1 cellular context compared by ENCODE assay signal in genomic region chr19:952680-953500, GRCh38.
TF ChIP-seq lines count a peak whose summit lies in the region.

No MANE protein-coding gene starts in this region.

TF ChIP-seq in HepG2, 621 proteins besides CTCF, POLR2A, EP300 and RAD21 (continued from another document and continues in another):
- TF ChIP-seq ZNF770 (CRISPR knock-in tag; IDR thresholded peaks at IDR 0.05): no peak; the same call in 1 of the 2 replicates
- no peak for TF ChIP-seq ZNF737 (CRISPR knock-in tag; IDR thresholded peaks at IDR 0.05; ENCODE audit: borderline replicate concordance)
- TF ChIP-seq FOXO1 (CRISPR knock-in tag; IDR thresholded peaks at IDR 0.05): peak; percentile 77
- TF ChIP-seq HMGXB4 (CRISPR knock-in tag; IDR thresholded peaks at IDR 0.05; ENCODE audit: borderline replicate concordance in 1 of 2, low read depth in 1 of 2): peak in 1 of 2 experiments; percentile 41; a peak in 2 of 4 replicates
- no peak for TF ChIP-seq TIGD3 (CRISPR knock-in tag; IDR thresholded peaks at IDR 0.05; ENCODE audit: borderline replicate concordance)
- no peak for TF ChIP-seq NFATC3 (CRISPR knock-in tag; IDR thresholded peaks at IDR 0.05)
- no peak for TF ChIP-seq ARHGAP35 (CRISPR knock-in tag; IDR thresholded peaks at IDR 0.05; ENCODE audit: borderline replicate concordance)
- TF ChIP-seq NR2C2 (CRISPR knock-in tag; IDR thresholded peaks at IDR 0.05; ENCODE audit: borderline replicate concordance): peak; percentile 88
- TF ChIP-seq PHF20 (CRISPR knock-in tag; IDR thresholded peaks at IDR 0.05): no peak; the same call in 1 of the 2 replicates
- TF ChIP-seq, protein P1, sequence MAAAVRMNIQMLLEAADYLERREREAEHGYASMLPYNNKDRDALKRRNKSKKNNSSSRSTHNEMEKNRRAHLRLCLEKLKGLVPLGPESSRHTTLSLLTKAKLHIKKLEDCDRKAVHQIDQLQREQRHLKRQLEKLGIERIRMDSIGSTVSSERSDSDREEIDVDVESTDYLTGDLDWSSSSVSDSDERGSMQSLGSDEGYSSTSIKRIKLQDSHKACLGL (CRISPR knock-in tag; IDR thresholded peaks at IDR 0.05): peak; percentile 53; the same call in 1 of the 2 replicates
- TF ChIP-seq, protein P2, sequence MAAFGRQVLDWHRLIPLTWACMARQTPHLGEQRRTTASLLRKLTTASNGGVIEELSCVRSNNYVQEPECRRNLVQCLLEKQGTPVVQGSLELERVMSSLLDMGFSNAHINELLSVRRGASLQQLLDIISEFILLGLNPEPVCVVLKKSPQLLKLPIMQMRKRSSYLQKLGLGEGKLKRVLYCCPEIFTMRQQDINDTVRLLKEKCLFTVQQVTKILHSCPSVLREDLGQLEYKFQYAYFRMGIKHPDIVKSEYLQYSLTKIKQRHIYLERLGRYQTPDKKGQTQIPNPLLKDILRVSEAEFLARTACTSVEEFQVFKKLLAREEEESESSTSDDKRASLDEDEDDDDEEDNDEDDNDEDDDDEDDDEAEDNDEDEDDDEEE (CRISPR knock-in tag; IDR thresholded peaks at IDR 0.05): 0 out of 2 replicates have a peak, but pooled peaks have one; percentile 82
- TF ChIP-seq ZNF776 (CRISPR knock-in tag; IDR thresholded peaks at IDR 0.05): no peak
- TF ChIP-seq ZNF816 (CRISPR knock-in tag; IDR thresholded peaks at IDR 0.05; ENCODE audit: borderline replicate concordance): peak; percentile 90; the same call in 1 of the 2 replicates
- TF ChIP-seq ARID4A (CRISPR knock-in tag; IDR thresholded peaks at IDR 0.05; ENCODE audit: borderline replicate concordance): peak; percentile 82; the same call in 1 of the 2 replicates
- TF ChIP-seq GPBP1L1 (CRISPR knock-in tag; IDR thresholded peaks at IDR 0.05): no peak
- TF ChIP-seq RXRB (CRISPR knock-in tag; IDR thresholded peaks at IDR 0.05; ENCODE audit: borderline replicate concordance): peak; percentile 94
- TF ChIP-seq, protein P3, sequence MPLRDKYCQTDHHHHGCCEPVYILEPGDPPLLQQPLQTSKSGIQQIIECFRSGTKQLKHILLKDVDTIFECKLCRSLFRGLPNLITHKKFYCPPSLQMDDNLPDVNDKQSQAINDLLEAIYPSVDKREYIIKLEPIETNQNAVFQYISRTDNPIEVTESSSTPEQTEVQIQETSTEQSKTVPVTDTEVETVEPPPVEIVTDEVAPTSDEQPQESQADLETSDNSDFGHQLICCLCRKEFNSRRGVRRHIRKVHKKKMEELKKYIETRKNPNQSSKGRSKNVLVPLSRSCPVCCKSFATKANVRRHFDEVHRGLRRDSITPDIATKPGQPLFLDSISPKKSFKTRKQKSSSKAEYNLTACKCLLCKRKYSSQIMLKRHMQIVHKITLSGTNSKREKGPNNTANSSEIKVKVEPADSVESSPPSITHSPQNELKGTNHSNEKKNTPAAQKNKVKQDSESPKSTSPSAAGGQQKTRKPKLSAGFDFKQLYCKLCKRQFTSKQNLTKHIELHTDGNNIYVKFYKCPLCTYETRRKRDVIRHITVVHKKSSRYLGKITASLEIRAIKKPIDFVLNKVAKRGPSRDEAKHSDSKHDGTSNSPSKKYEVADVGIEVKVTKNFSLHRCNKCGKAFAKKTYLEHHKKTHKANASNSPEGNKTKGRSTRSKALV (CRISPR knock-in tag; IDR thresholded peaks at IDR 0.05): no peak
- TF ChIP-seq, protein P4, sequence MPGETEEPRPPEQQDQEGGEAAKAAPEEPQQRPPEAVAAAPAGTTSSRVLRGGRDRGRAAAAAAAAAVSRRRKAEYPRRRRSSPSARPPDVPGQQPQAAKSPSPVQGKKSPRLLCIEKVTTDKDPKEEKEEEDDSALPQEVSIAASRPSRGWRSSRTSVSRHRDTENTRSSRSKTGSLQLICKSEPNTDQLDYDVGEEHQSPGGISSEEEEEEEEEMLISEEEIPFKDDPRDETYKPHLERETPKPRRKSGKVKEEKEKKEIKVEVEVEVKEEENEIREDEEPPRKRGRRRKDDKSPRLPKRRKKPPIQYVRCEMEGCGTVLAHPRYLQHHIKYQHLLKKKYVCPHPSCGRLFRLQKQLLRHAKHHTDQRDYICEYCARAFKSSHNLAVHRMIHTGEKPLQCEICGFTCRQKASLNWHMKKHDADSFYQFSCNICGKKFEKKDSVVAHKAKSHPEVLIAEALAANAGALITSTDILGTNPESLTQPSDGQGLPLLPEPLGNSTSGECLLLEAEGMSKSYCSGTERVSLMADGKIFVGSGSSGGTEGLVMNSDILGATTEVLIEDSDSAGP (CRISPR knock-in tag; IDR thresholded peaks at IDR 0.05; ENCODE audit: borderline replicate concordance): peak; percentile 92
- TF ChIP-seq ZBTB3 (CRISPR knock-in tag; IDR thresholded peaks at IDR 0.05; ENCODE audit: borderline replicate concordance, low read depth): no peak; the same call in 1 of the 2 replicates
- peak; percentile 57; the same call in 1 of the 2 replicates for TF ChIP-seq SIX1 (CRISPR knock-in tag; IDR thresholded peaks at IDR 0.05; ENCODE audit: borderline replicate concordance)
- TF ChIP-seq JUN (CRISPR knock-in tag; IDR thresholded peaks at IDR 0.05): no peak
- no peak for TF ChIP-seq PREB (CRISPR knock-in tag; IDR thresholded peaks at IDR 0.05)
- no peak for TF ChIP-seq SMARCC2 (IDR thresholded peaks at IDR 0.05)
- TF ChIP-seq ZNF510 (CRISPR knock-in tag; IDR thresholded peaks at IDR 0.05; ENCODE audit: low read depth): no peak
- TF ChIP-seq STAT5B (CRISPR knock-in tag; IDR thresholded peaks at IDR 0.05): peak; percentile 87; the same call in 1 of the 2 replicates
- 0 out of 2 replicates have a peak, but pooled peaks have one; percentile 83 for TF ChIP-seq PCBP1 (IDR thresholded peaks at IDR 0.05; ENCODE audit: borderline replicate concordance, low read depth, low read length)
- peak; percentile 92 for TF ChIP-seq NR2F6 (IDR thresholded peaks at IDR 0.05)
- TF ChIP-seq NR2F6 (CRISPR knock-in tag; IDR thresholded peaks at IDR 0.05): peak; percentile 95
- 0 out of 2 replicates have a peak, but pooled peaks have one; percentile 42 for TF ChIP-seq ZNF326 (CRISPR knock-in tag; IDR thresholded peaks at IDR 0.05; ENCODE audit: borderline replicate concordance)
- TF ChIP-seq SMARCE1 (IDR thresholded peaks at IDR 0.05; ENCODE audit: borderline replicate concordance): no peak
- TF ChIP-seq SRSF1 (optimal IDR thresholded peaks at IDR 0.05; ENCODE audit: low read depth, low read length): peak; percentile 99
- peak; percentile 83 for TF ChIP-seq ZNF264 (CRISPR knock-in tag; IDR thresholded peaks at IDR 0.05)
- TF ChIP-seq ZBTB42 (CRISPR knock-in tag; IDR thresholded peaks at IDR 0.05): 0 out of 2 replicates have a peak, but pooled peaks have one; percentile 58
- TF ChIP-seq TAF15 (IDR thresholded peaks at IDR 0.05; ENCODE audit: low read depth, low read length, poor library complexity, severe bottlenecking): no peak
- TF ChIP-seq SKI (IDR thresholded peaks at IDR 0.05; ENCODE audit: partially characterized antibody): peak; percentile 93
- no peak for TF ChIP-seq ZMYM2 (CRISPR knock-in tag; IDR thresholded peaks at IDR 0.05)
- peak; percentile 71; the same call in 1 of the 2 replicates for TF ChIP-seq ZNF564 (CRISPR knock-in tag; IDR thresholded peaks at IDR 0.05)
- TF ChIP-seq MIER3 (CRISPR knock-in tag; IDR thresholded peaks at IDR 0.05; ENCODE audit: borderline replicate concordance): peak; percentile 98
- TF ChIP-seq KLF11 (CRISPR knock-in tag; IDR thresholded peaks at IDR 0.05): 0 out of 2 replicates have a peak, but pooled peaks have one; percentile 40
- peak; percentile 87 for TF ChIP-seq KLF6 (CRISPR knock-in tag; IDR thresholded peaks at IDR 0.05)
- peak; percentile 46; the same call in 1 of the 2 replicates for TF ChIP-seq ZNF460 (CRISPR knock-in tag; IDR thresholded peaks at IDR 0.05; ENCODE audit: borderline replicate concordance)
- TF ChIP-seq NFE2L2 (IDR thresholded peaks at IDR 0.05; ENCODE audit: low read length): no peak
